ENCODE assay signal across 24 cellular contexts in genomic region chr9:131521203-131521602, GRCh38. TPM values are rescaled to one million over a fixed set of nuclear protein-coding genes. Genes with fewer than 3 reads are reported as not detected.
"Had no signal": no experiment of that assay in that cellular context is flagged by ENCODE, and none has a peak within 500 bp of the region (broad histone marks: within the 10 kb centered on the region; RNA-seq: fewer than 3 reads in every experiment).

No MANE protein-coding gene starts in this region.

- H3K27ac ChIP-seq: HL-60, SJSA1, SK-N-MC had no signal

- H3K4me3 ChIP-seq: SJSA1, SK-N-MC had no signal

- H3K27me3 ChIP-seq: SJSA1 had no signal

- DNase-seq: Karpas-422, KBM-7, MM.1S, NCI-H1092 treated with DMSO at 0.1 percent for 48 hours, NCI-H1436, NCI-H187, NCI-H2029, NCI-H2081 treated with DMSO at 0.1 percent for 48 hours, NCI-H2171, NCI-H226, NCI-H446, NCI-H510A, NCI-H524 treated with DMSO at 0.1 percent for 48 hours, NCI-H69, NCI-H774, Right ventricle myocardium superior, RPMI8226, SIG-M5 had no signal

- H3K4me1 ChIP-seq: SJSA1 had no signal

- FAIRE-seq: HTR-8/SVneo, RCC 7860 had no signal

- H3K9me3 ChIP-seq: SJSA1 had no signal

RNA-seq across cellular contexts. Expression of gene PRRT1B, which starts 24.1 kb away (rescaled TPM):
- total RNA-seq: OCI-LY7, Right ventricle myocardium superior, SJSA1 had no signal
